ENCODE assay signal across 32 cellular contexts in genomic region chr6:144390886-144391285, GRCh38.
"Had no signal": no experiment of that assay in that cellular context is flagged by ENCODE, and none has a peak within 500 bp of the region (broad histone marks: within the 10 kb centered on the region; RNA-seq: fewer than 3 reads in every experiment).

No MANE protein-coding gene starts in this region.

- H3K4me3 ChIP-seq: breast epithelium, esophagus squamous epithelium, left ventricle myocardium inferior, lung, stomach, thyroid gland, upper lobe of left lung, vagina had no signal

- H3K9me3 ChIP-seq: breast epithelium, esophagus squamous epithelium, left ventricle myocardium inferior, neutrophil, stomach, thyroid gland, upper lobe of left lung, vagina had no signal

- H3K36me3 ChIP-seq: breast epithelium, esophagus squamous epithelium, left ventricle myocardium inferior, neutrophil, stomach, thyroid gland, upper lobe of left lung, vagina had no signal

- ATAC-seq: activated T-helper 17 cell treated with anti-CD3 and anti-CD28 coated beads, Interleukin-2, amount 50 U/mL, for 72 hours; foreskin keratinocyte; sciatic nerve; stimulated activated memory B cell treated with anti-CD40 and anti-IgM and Interleukin-4, amounts not matched to agents 10 μg/mL and 1 μg/mL and 100 μg/mL, for 72 hours had no signal

- H3K9me3 Mint-ChIP-seq: nephron had no signal

- H3K27me3 ChIP-seq: breast epithelium, esophagus squamous epithelium, foreskin keratinocyte, neutrophil, stomach, thyroid gland, upper lobe of left lung, vagina had no signal

- DNase-seq: activated CD4-positive, alpha-beta memory T cell treated with anti-CD3 and anti-CD28 coated beads for 36 hours; activated CD4-positive, alpha-beta T cell treated with anti-CD3 and anti-CD28 coated beads for 48 hours; activated CD8-positive, alpha-beta memory T cell treated with anti-CD3 and anti-CD28 coated beads, Interleukin-2, amount 50 U/mL, for 4 hours; activated gamma-delta T cell treated with Interleukin-2 at 50 U/mL for 16 hours; activated naive CD4-positive, alpha-beta T cell treated with anti-CD3 and anti-CD28 coated beads, Interleukin-2, amount 50 U/mL, for 16 hours; activated T-cell treated with anti-CD3 and anti-CD28 coated beads, Interleukin-2, amount 50 U/mL, for 1 hour; central memory CD4-positive, alpha-beta T cell; effector CD4-positive, alpha-beta T cell; esophagus squamous epithelium; foreskin keratinocyte; islet precursor cell; left ventricle myocardium inferior; mesendoderm; retina; small intestine; stimulated activated CD4-positive, alpha-beta T cell treated with anti-CD3 and anti-CD28 coated beads, Interleukin-4, amount 100 ng/mL, for 24 hours; stimulated activated CD8-positive, alpha-beta memory T cell treated with anti-CD3 and anti-CD28 coated beads, Interleukin-4, amount 100 ng/mL, for 48 hours; stomach; SW 1271; T-helper 9 cell; thyroid gland; upper lobe of left lung had no signal

- H3K27me3 Mint-ChIP-seq: activated CD4-positive, alpha-beta memory T cell treated with anti-CD3 and anti-CD28 coated beads for 36 hours; activated T-helper 17 cell treated with anti-CD3 and anti-CD28 coated beads, Interleukin-2, amount 50 U/mL, for 72 hours; dendritic cell treated with granulocyte-macrophage colony-stimulating factor and Interleukin-4, amounts not matched to agents 40 ng/mL and 50 ng/mL, for 4 days; stimulated activated memory B cell treated with anti-CD40 and anti-IgM and Interleukin-4, amounts not matched to agents 10 μg/mL and 1 μg/mL and 100 μg/mL, for 72 hours had no signal

- H3K4me3 Mint-ChIP-seq: activated CD4-positive, alpha-beta memory T cell treated with anti-CD3 and anti-CD28 coated beads for 36 hours; activated T-helper 17 cell treated with anti-CD3 and anti-CD28 coated beads, Interleukin-2, amount 50 U/mL, for 72 hours; dendritic cell treated with granulocyte-macrophage colony-stimulating factor and Interleukin-4, amounts not matched to agents 40 ng/mL and 50 ng/mL, for 4 days; nephron; stimulated activated memory B cell treated with anti-CD40 and anti-IgM and Interleukin-4, amounts not matched to agents 10 μg/mL and 1 μg/mL and 100 μg/mL, for 72 hours; T-helper 1 cell treated with Interleukin-12 subunit alpha and Interleukin-12 subunit beta and Interleukin-4 antibody, amounts not matched to agents 30 μg/mL and 1 μg/mL, for 36 hours had no signal

- H3K27ac Mint-ChIP-seq: activated CD4-positive, alpha-beta memory T cell treated with anti-CD3 and anti-CD28 coated beads for 36 hours; activated T-helper 17 cell treated with anti-CD3 and anti-CD28 coated beads, Interleukin-2, amount 50 U/mL, for 72 hours; dendritic cell treated with granulocyte-macrophage colony-stimulating factor and Interleukin-4, amounts not matched to agents 40 ng/mL and 50 ng/mL, for 4 days; nephron; stimulated activated memory B cell treated with anti-CD40 and anti-IgM and Interleukin-4, amounts not matched to agents 10 μg/mL and 1 μg/mL and 100 μg/mL, for 72 hours; T-helper 1 cell treated with Interleukin-12 subunit alpha and Interleukin-12 subunit beta and Interleukin-4 antibody, amounts not matched to agents 30 μg/mL and 1 μg/mL, for 36 hours had no signal

- H3K4me1 ChIP-seq: breast epithelium, foreskin keratinocyte, vagina had no signal
